In genomic region chr5:458547-459353, GRCh38 we compare ENCODE assay signal across 8 cellular contexts. TPM values are rescaled to one million over a fixed set of nuclear protein-coding genes. Genes with fewer than 3 reads are reported as not detected.
DNase-seq lines count a peak whose midpoint lies in the region; ATAC-seq and TF ChIP-seq lines count a peak whose summit lies in the region.

No MANE protein-coding gene starts in this region.

- H3K4me3 ChIP-seq in coronary artery: no peak overlapping the region

- ATAC-seq in GM21381 (IDR thresholded peaks at IDR 0.05; ENCODE audit: unreplicated experiment): peak; percentile 64
- ATAC-seq in GM18520 (IDR thresholded peaks at IDR 0.05; ENCODE audit: unreplicated experiment): no peak
- no peak for ATAC-seq in GM19455 (IDR thresholded peaks at IDR 0.05; ENCODE audit: unreplicated experiment)

- DNase-seq in RPMI7951 (ENCODE audit: low read depth) (peak; percentile 76), coronary artery (ENCODE audit: low spot score) (peak; percentile 40), iPS-NIHi7 (ENCODE audit: extremely low spot score) (no peak), DMS 273 treated with DMSO at 0.1 percent for 48 hours (lab: John Stamatoyannopoulos, UW) (no peak)
- peak; percentile 65 for DNase-seq in stimulated activated CD4-positive, alpha-beta T cell treated with anti-CD3 and anti-CD28 coated beads, Interleukin-12 subunit alpha, Interleukin-12 subunit beta, amount 100 ng/mL, for 4 hours

- H3K27ac ChIP-seq in coronary artery: no peak overlapping the region

- no peak for TF ChIP-seq CTCF in coronary artery (IDR thresholded peaks at IDR 0.05)

RNA-seq across cellular contexts. Expression of gene EXOC3, which starts 15.8 kb away (rescaled TPM):
- total RNA-seq in RPMI7951 (2014; rRNA removed; shearing (Covaris generic)): 22.7 and 25.2 TPM in 2 replicates

Comparison
In these comparisons a context has a peak if more than half of its experiments do, and no peak if none do; other contexts are left out.
1. DNase-seq: peak in RPMI7951 (single experiment), coronary artery (single experiment) and stimulated activated CD4-positive, alpha-beta T cell treated with anti-CD3 and anti-CD28 coated beads, Interleukin-12 subunit alpha, Interleukin-12 subunit beta, amount 100 ng/mL, for 4 hours (single experiment); none in iPS-NIHi7 (single experiment) and DMS 273 treated with DMSO at 0.1 percent for 48 hours (single experiment).